ENCODE assay signal across 19 cellular contexts in genomic region chr12:98106201-98106600, GRCh38.
"Had no signal": no experiment of that assay in that cellular context is flagged by ENCODE, and none has a peak within 500 bp of the region (broad histone marks: within the 10 kb centered on the region; RNA-seq: fewer than 3 reads in every experiment).

No MANE protein-coding gene starts in this region.

- H3K36me3 Mint-ChIP-seq: naive thymus-derived CD4-positive, alpha-beta T cell; type B pancreatic cell had no signal

- H3K9me3 Mint-ChIP-seq: central memory CD8-positive, alpha-beta T cell; naive thymus-derived CD4-positive, alpha-beta T cell; neural crest cell; type B pancreatic cell had no signal

- H3K27ac Mint-ChIP-seq: naive thymus-derived CD4-positive, alpha-beta T cell; type B pancreatic cell had no signal

- H3K4me1 Mint-ChIP-seq: central memory CD8-positive, alpha-beta T cell; naive thymus-derived CD4-positive, alpha-beta T cell had no signal

- DNase-seq: cortex of kidney; dorsolateral prefrontal cortex; effector CD8-positive, alpha-beta T cell; esophagus squamous epithelium; foreskin fibroblast; glutamatergic neuron; kidney; left cardiac atrium; left ventricle myocardium inferior; mesenchymal stem cell; naive thymus-derived CD4-positive, alpha-beta T cell; sigmoid colon; stimulated activated CD4-positive, alpha-beta T cell treated with anti-CD3 and anti-CD28 coated beads, Interleukin-2, amount 100 ng/mL, for 48 hours; stimulated activated naive CD4-positive, alpha-beta T cell treated with Interleukin-2 at 50 U/mL for 16 hours; thyroid gland had no signal

- H3K4me3 Mint-ChIP-seq: central memory CD8-positive, alpha-beta T cell; naive thymus-derived CD4-positive, alpha-beta T cell; neural crest cell; type B pancreatic cell had no signal

- ATAC-seq: gastroesophageal sphincter; left cardiac atrium; naive thymus-derived CD4-positive, alpha-beta T cell had no signal

- H3K27me3 Mint-ChIP-seq: type B pancreatic cell had no signal
